In genomic region chr16:85027968-85028637, GRCh38 we compare ENCODE assay signal across 8 cellular contexts. TPM values are rescaled to one million over a fixed set of nuclear protein-coding genes. Genes with fewer than 3 reads are reported as not detected.
DNase-seq lines count a peak whose midpoint lies in the region; ATAC-seq, FAIRE-seq and TF ChIP-seq lines count a peak whose summit lies in the region.

No MANE protein-coding gene starts in this region.

- H3K4me3 ChIP-seq in Loucy (ENCODE audit: low read length, poor library complexity, severe bottlenecking) (peak overlapping the region; percentile 87), K562 (peak overlapping the region; percentile 75), subcutaneous abdominal adipose tissue (ENCODE audit: low read depth in 1 of 5, low read length in 5 of 5) (peak overlapping the region; percentile 63 to 92 (median 86))

- DNase-seq in DMS53 (lab: John Stamatoyannopoulos, UW) (peak; percentile 58), K562 (ENCODE audit: extremely low read depth in 1 of 4, low spot score in 3 of 4) (peak in 1 of 4 experiments; percentile 44), left lobe of liver (ENCODE audit: low spot score) (no peak), frontal cortex (ENCODE audit: low spot score in 2 of 2) (no peak), LoVo (ENCODE audit: low spot score) (no peak)

- POLR2A ChIA-PET in K562 (lab: Yijun Ruan, JAX) = interaction anchor here (1.5 to 4.5 kb wide), 4 partner anchors 16 to 55 kb away, joined by 4 to 50 read pairs (median 9); partner anchors contain the start of gene ZDHHC7

- H3K4me1 ChIP-seq in Loucy (ENCODE audit: insufficient read depth, low read length, poor library complexity, severe bottlenecking) (peaks cover 20% of the 10 kb centered on the region), K562 (replicated peaks in 1 of 2; ENCODE audit: control insufficient read depth in 2 of 2, insufficient read depth in 2 of 2, low read length in 2 of 2) (peaks cover 33 to 39% of the 10 kb centered on the region in 2 experiments), subcutaneous abdominal adipose tissue (ENCODE audit: control insufficient read depth in 5 of 5, insufficient read depth in 5 of 5, low read length in 5 of 5) (peaks cover 9 to 34% (median 32%) of the 10 kb centered on the region in 5 donors)

- peak in 1 of 2 experiments; percentile 25; a peak in 2 of 4 replicates for TF ChIP-seq RAD21 in K562 (CRISPR knock-in tag; conservative IDR thresholded peaks at IDR 0.05 in 1 of 2, IDR thresholded peaks at IDR 0.05 in 1 of 2)

- no peaks in the 10 kb centered on the region for H3K9me1 ChIP-seq in K562 (ENCODE audit: control insufficient read depth, insufficient read depth, low read length)

- BruUV-seq in K562 (replicated peaks; lab: Mats Ljungman, UMichigan) = no TSS peak

- no peaks in the 10 kb centered on the region for H3K9me3 ChIP-seq in Loucy (ENCODE audit: insufficient read depth, low read depth, low read length)
- H3K9me3 ChIP-seq in K562 (replicated peaks; ENCODE audit: control insufficient read depth, insufficient read depth, low read depth, low read length) = no peaks in the 10 kb centered on the region
- no peaks in the 10 kb centered on the region for H3K9me3 ChIP-seq in subcutaneous abdominal adipose tissue (ENCODE audit: control insufficient read depth in 5 of 5, low read length in 5 of 5)

- H3K9ac ChIP-seq in Loucy (ENCODE audit: low read depth, low read length, poor library complexity, severe bottlenecking) = peak overlapping the region; percentile 81
- H3K9ac ChIP-seq in K562 (ENCODE audit: insufficient read depth in 1 of 2, low read depth in 2 of 2, low read length in 2 of 2) = peak overlapping the region; percentile 57 to 93; a peak in 3 of 4 replicates
- H3K9ac ChIP-seq in subcutaneous abdominal adipose tissue (ENCODE audit: low read length in 5 of 5) = peak overlapping the region in 4 of 5 donors; percentile 63 to 95 (median 74)

- CTCF ChIA-PET in K562 (lab: Yijun Ruan, JAX; ENCODE audit: low intra/inter-chr PET ratio) = no interaction called here

- H3F3A ChIP-seq in Loucy (ENCODE audit: low read depth) = no peaks in the 10 kb centered on the region

- H2AFZ ChIP-seq in Loucy (ENCODE audit: low read length) = peak overlapping the region; percentile 95
- peak overlapping the region; percentile 84 for H2AFZ ChIP-seq in K562 (ENCODE audit: low read depth, low read length)

- FAIRE-seq in K562 (lab: Jason Lieb, UNC) = no peak
- no peak for FAIRE-seq in frontal cortex (lab: Jason Lieb, UNC)

- H3K79me2 ChIP-seq in Loucy (ENCODE audit: insufficient read depth, low read length) (no peaks in the 10 kb centered on the region), K562 (ENCODE audit: control insufficient read depth, insufficient read depth, low read length) (peaks cover 4% of the 10 kb centered on the region; the same call in 2 of the 3 replicates)

- intact Hi-C loops in K562 (cut with micrococcal nuclease) = loop anchor here (2.0 to 5.0 kb wide), 2 partner anchors 29 to 59 kb away; no protein-coding TSS in a partner anchor

- TF ChIP-seq CTCF in Loucy (conservative IDR thresholded peaks at IDR 0.05; ENCODE audit: low read length) = peak; percentile 22; the same call in 1 of the 2 replicates
- peak; percentile 42 to 53 (median 46); a peak in 5 of 6 replicates for TF ChIP-seq CTCF in K562 (IDR thresholded peaks at IDR 0.05 in 2 of 3, conservative IDR thresholded peaks at IDR 0.05 in 1 of 3; ENCODE audit: insufficient read depth in 2 of 3, low read depth in 1 of 3, low read length in 3 of 3)

- no peaks in the 10 kb centered on the region for H4K20me1 ChIP-seq in Loucy (ENCODE audit: insufficient read depth, low read length, poor library complexity, severe bottlenecking)
- H4K20me1 ChIP-seq in K562 (replicated peaks; ENCODE audit: control insufficient read depth, insufficient read depth, low read length) = no peaks in the 10 kb centered on the region

- no peak for TF ChIP-seq EP300 in K562 (IDR thresholded peaks at IDR 0.05; ENCODE audit: low read length)

- H3K27me3 ChIP-seq in Loucy (ENCODE audit: insufficient read depth, low read length, poor library complexity, severe bottlenecking) = no peaks in the 10 kb centered on the region
- H3K27me3 ChIP-seq in K562 (ENCODE audit: control insufficient read depth in 2 of 2, insufficient read depth in 2 of 2, low read length in 2 of 2) = no peaks in the 10 kb centered on the region
- no peaks in the 10 kb centered on the region for H3K27me3 ChIP-seq in subcutaneous abdominal adipose tissue (ENCODE audit: control insufficient read depth in 5 of 5, insufficient read depth in 4 of 5, low read length in 5 of 5)

- H3K4me2 ChIP-seq in Loucy (ENCODE audit: low read depth, low read length, poor library complexity, severe bottlenecking) (peak overlapping the region; percentile 78), K562 (ENCODE audit: insufficient read depth, low read length) (peak overlapping the region; percentile 72)

- H3K36me3 ChIP-seq in Loucy (ENCODE audit: insufficient read depth, low read length) (no peaks in the 10 kb centered on the region), K562 (ENCODE audit: control insufficient read depth, insufficient read depth, low read length) (no peaks in the 10 kb centered on the region; the same call in 2 of the 3 replicates), subcutaneous abdominal adipose tissue (ENCODE audit: control insufficient read depth in 5 of 5, insufficient read depth in 5 of 5, low read length in 5 of 5) (peaks cover 0 to 5% (median 3%) of the 10 kb centered on the region in 5 donors)

- H3K27ac ChIP-seq in K562 (ENCODE audit: extremely low read depth, low read depth, low read length) (peak overlapping the region; percentile 57; the same call in 1 of the 3 replicates), subcutaneous abdominal adipose tissue (ENCODE audit: low read depth, low read length) (peak overlapping the region; percentile 75)

- 6% methylated on average over 19 of the region's 41 CpGs for WGBS in K562 (ENCODE audit: insufficient coverage, low coverage, missing lambda C conversion rate)

- TF ChIP-seq POLR2A in K562 (conservative IDR thresholded peaks at IDR 0.05) = no peak

- in situ Hi-C loops in K562 (cut with MboI) = no loop called here

- peak; percentile 33 for ATAC-seq in GM21528 (IDR thresholded peaks at IDR 0.05; ENCODE audit: low FRiP score, unreplicated experiment)
- ATAC-seq in K562 = peak; percentile 64
- peak; percentile 37 for ATAC-seq in left lobe of liver

- no peaks in the 10 kb centered on the region for H3K9me2 ChIP-seq in Loucy (replicated peaks; ENCODE audit: low read depth, low read length)

TF ChIP-seq in K562, 482 proteins besides CTCF, POLR2A, EP300 and RAD21 (continues in another document):
- TF ChIP-seq ESRRB (CRISPR knock-in tag; IDR thresholded peaks at IDR 0.05; ENCODE audit: borderline replicate concordance) (no peak), ZNF561 (CRISPR knock-in tag; conservative IDR thresholded peaks at IDR 0.05) (no peak), FOXA1 (IDR thresholded peaks at IDR 0.05; ENCODE audit: borderline replicate concordance) (no peak), BCOR (IDR thresholded peaks at IDR 0.05) (peak; percentile 94), EWSR1 (IDR thresholded peaks at IDR 0.05; ENCODE audit: borderline replicate concordance, low read depth, partially characterized antibody) (no peak), PTBP1 (IDR thresholded peaks at IDR 0.05; ENCODE audit: low read depth, low read length) (0 out of 2 replicates have a peak, but pooled peaks have one; percentile 44), FUS (optimal IDR thresholded peaks at IDR 0.05; ENCODE audit: low read depth, low read length) (no peak), MYC (IDR thresholded peaks at IDR 0.05; ENCODE audit: low read depth, low read length) (no peak), MYC (CRISPR knock-in tag; IDR thresholded peaks at IDR 0.05; ENCODE audit: borderline replicate concordance, low read depth) (no peak)

RNA-seq across cellular contexts. Expression of gene KIAA0513, which starts 0.5 kb away (rescaled TPM):
- 51.3 and 93.2 TPM in 2 replicates for total RNA-seq in K562 (2011; cell fraction: chromatin; rRNA removed; ENCODE audit: low replicate concordance)
- 39.2 and 39.4 TPM in 2 replicates for total RNA-seq in K562 (2011; cell fraction: nucleolus; rRNA removed)
- total RNA-seq in K562 (2011; cell fraction: nucleoplasm; rRNA removed) = 29.0 and 33.3 TPM in 2 replicates
- total RNA-seq in K562 (2014; rRNA removed) (11.0 and 11.2 TPM in 2 replicates), K562 (2014; rRNA removed; fragmentation: Illumina TruSeq; extraction: Trizol) (6.1 and 10.3 TPM in 2 replicates), K562 (2015; rRNA removed; fragmentation: Illumina TruSeq; extraction: Trizol) (9.3 and 9.7 TPM in 2 replicates), K562 (2021) (13.7 and 14.7 TPM in 2 replicates), left lobe of liver (5.0 TPM), frontal cortex (55.8 TPM)
- polyA plus RNA-seq in K562 (2011; rRNA removed) (6.9 and 8.6 TPM in 2 replicates), K562 (2014; fragmentation: Illumina TruSeq; extraction: Trizol) (10.1 and 12.6 TPM in 2 replicates), K562 (2014; fragmentation: Nextera tagmentation; extraction: Ambion mirVana) (under 1 TPM; 0.18 to 0.36 TPM), K562 (2014; rRNA removed) (9.8 and 10.2 TPM in 2 replicates)
- polyA plus RNA-seq in K562 (2011; cell fraction: cytosol; rRNA removed) = 4.0 and 9.6 TPM in 2 replicates
- polyA plus RNA-seq in K562 (2011; cell fraction: nucleus; rRNA removed) = 6.8 and 12.9 TPM in 2 replicates
- 10.5 and 13.3 TPM in 2 replicates for polyA plus RNA-seq in K562 (2012)
- 7.7 and 17.3 TPM in 2 replicates for polyA minus RNA-seq in K562 (2011; rRNA and poly(A)+ RNA removed)
- polyA minus RNA-seq in K562 (2011; cell fraction: cytosol; rRNA and poly(A)+ RNA removed) = 5.1 and 6.4 TPM in 2 replicates
- polyA minus RNA-seq in K562 (2011; cell fraction: nucleus; rRNA and poly(A)+ RNA removed) = 9.6 and 11.7 TPM in 2 replicates

RNA-seq across cellular contexts. Expression of gene ZDHHC7, which starts 16.8 kb away (rescaled TPM):
- 116 and 182 TPM in 2 replicates for total RNA-seq in K562 (2011; cell fraction: chromatin; rRNA removed; ENCODE audit: low replicate concordance)
- total RNA-seq in K562 (2011; cell fraction: nucleolus; rRNA removed) = 70.2 and 72.6 TPM in 2 replicates
- 82.7 and 89.1 TPM in 2 replicates for total RNA-seq in K562 (2011; cell fraction: nucleoplasm; rRNA removed)
- 37.4 and 42.5 TPM in 2 replicates for total RNA-seq in K562 (2014; rRNA removed)
- 37.2 and 38.1 TPM in 2 replicates for total RNA-seq in K562 (2014; rRNA removed; fragmentation: Illumina TruSeq; extraction: Trizol)
- 44.5 and 44.6 TPM in 2 replicates for total RNA-seq in K562 (2015; rRNA removed; fragmentation: Illumina TruSeq; extraction: Trizol)
- total RNA-seq in K562 (2021) = 45.7 and 47.0 TPM in 2 replicates
- polyA plus RNA-seq in K562 (2011; rRNA removed) = 36.5 and 42.5 TPM in 2 replicates
- polyA plus RNA-seq in K562 (2011; cell fraction: cytosol; rRNA removed) = 43.9 and 59.7 TPM in 2 replicates
- polyA plus RNA-seq in K562 (2011; cell fraction: nucleus; rRNA removed) = 78.8 and 96.8 TPM in 2 replicates
- 37.6 and 39.5 TPM in 2 replicates for polyA plus RNA-seq in K562 (2012)
- polyA plus RNA-seq in K562 (2014; fragmentation: Illumina TruSeq; extraction: Trizol) = 48.2 and 49.7 TPM in 2 replicates
- 1 to 10 TPM; 1.7 to 1.8 TPM for polyA plus RNA-seq in K562 (2014; fragmentation: Nextera tagmentation; extraction: Ambion mirVana)
- polyA plus RNA-seq in K562 (2014; rRNA removed) = 31.3 and 39.8 TPM in 2 replicates
- 22.4 and 22.5 TPM in 2 replicates for polyA minus RNA-seq in K562 (2011; rRNA and poly(A)+ RNA removed)
- 14.8 and 19.9 TPM in 2 replicates for polyA minus RNA-seq in K562 (2011; cell fraction: cytosol; rRNA and poly(A)+ RNA removed)
- polyA minus RNA-seq in K562 (2011; cell fraction: nucleus; rRNA and poly(A)+ RNA removed) = 17.2 and 23.5 TPM in 2 replicates
- 14.5 TPM for total RNA-seq in left lobe of liver
- total RNA-seq in frontal cortex = 19.6 TPM
